Comparison of ENCODE assay signal across 26 cellular contexts in the genomic region with DNA sequence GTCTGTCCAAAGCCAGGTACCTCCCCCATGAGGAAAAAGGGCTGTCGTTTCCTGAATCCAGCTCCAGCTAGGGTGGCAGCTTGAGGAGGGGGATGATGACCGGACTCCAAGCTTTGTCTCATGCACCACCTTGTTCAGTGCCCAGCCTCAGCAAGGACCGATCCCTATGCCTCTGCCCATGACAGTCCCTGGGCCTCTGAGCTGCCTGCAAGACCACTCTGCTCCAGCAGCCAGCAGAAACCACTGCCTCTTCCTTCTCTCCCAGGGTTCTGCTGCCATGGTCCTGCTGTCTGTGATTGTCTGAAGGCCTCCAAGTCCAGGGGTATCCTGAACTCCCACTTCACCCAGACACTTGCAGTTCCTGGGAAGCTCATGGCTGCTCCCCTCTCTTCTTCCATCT. TPM values are rescaled to one million over a fixed set of nuclear protein-coding genes. Genes with fewer than 3 reads are reported as not detected.
A peak's percentile ranks its signal among the peaks of the same experiment; 100 is the strongest.
DNase-seq lines count a peak whose midpoint lies in the region; ATAC-seq, FAIRE-seq and TF ChIP-seq lines count a peak whose summit lies in the region.
"Had no signal": no experiment of that assay in that cellular context is flagged by ENCODE, and none has a peak within 500 bp of the region (broad histone marks: within the 10 kb centered on the region; RNA-seq: fewer than 3 reads in every experiment).

No MANE protein-coding gene starts in this region.

- 0 out of 2 replicates have a peak overlapping the region, but pooled peaks have one; percentile 6 for H2BK5ac ChIP-seq in H1 (ENCODE audit: low read depth, low read length)

- no peak for ATAC-seq in activated naive CD8-positive, alpha-beta T cell treated with anti-CD3 and anti-CD28 coated beads, Interleukin-2, amount 10 ng/mL, durations not matched to agents 7 days and 5 days (ENCODE audit: low read depth)
- ATAC-seq in HG02885 (IDR thresholded peaks at IDR 0.05; ENCODE audit: poor library complexity, unreplicated experiment), result no peak
- ATAC-seq: Panc1 had no signal

- H3K36me3 Mint-ChIP-seq in T-helper 1 cell treated with Interleukin-12 subunit alpha and Interleukin-12 subunit beta and Interleukin-4 antibody, amounts not matched to agents 30 μg/mL and 1 μg/mL, for 36 hours (ENCODE audit: low read depth), result no peaks in the 10 kb centered on the region
- H3K36me3 Mint-ChIP-seq in activated naive CD8-positive, alpha-beta T cell treated with anti-CD3 and anti-CD28 coated beads, Interleukin-2, amount 10 ng/mL, durations not matched to agents 7 days and 5 days, result peaks cover under 1% of the 10 kb centered on the region
- H3K36me3 Mint-ChIP-seq in activated naive CD8-positive, alpha-beta T cell treated with anti-CD3 and anti-CD28 coated beads for 36 hours, result peaks cover 2% of the 10 kb centered on the region
- H3K36me3 Mint-ChIP-seq: CD8-positive, alpha-beta memory T cell had no signal

- TF ChIP-seq POLR2A in H1 (IDR thresholded peaks at IDR 0.05; ENCODE audit: control extremely low read depth in 1 of 2, low read depth in 2 of 2, low read length in 2 of 2) (no peak), vagina (IDR thresholded peaks at IDR 0.05) (no peak)

- no peaks in the 10 kb centered on the region for H3K23me2 ChIP-seq in H1 (ENCODE audit: low read depth, low read length)

- no peak overlapping the region for H2AFZ ChIP-seq in H1 (ENCODE audit: low read length)

- no peak overlapping the region for H3K4ac ChIP-seq in H1 (replicated peaks; ENCODE audit: insufficient read length, low read depth, low read length)

- no peak for TF ChIP-seq RAD21 in H1 (IDR thresholded peaks at IDR 0.05 in 1 of 2, conservative IDR thresholded peaks at IDR 0.05 in 1 of 2; ENCODE audit: low read depth in 2 of 2, low read length in 2 of 2)

- H4K91ac ChIP-seq in H1 (replicated peaks; ENCODE audit: insufficient read length, low read length), result no peak overlapping the region

- intact Hi-C loops in vagina (cut with DNase I), result no loop called here

- no peak overlapping the region for H3K4me3 ChIP-seq in H1 (ENCODE audit: extremely low read depth in 1 of 4, insufficient read depth in 2 of 4, low read depth in 3 of 4, low read length in 4 of 4)
- no peak overlapping the region for H3K4me3 ChIP-seq in vagina
- H3K4me3 ChIP-seq: BLaER1 treated with 17β-estradiol and CSF1 and Interleukin-3, amounts not matched to agents 10 nM and 100 nM had no signal

- no peak overlapping the region for H3K18ac ChIP-seq in H1 (ENCODE audit: extremely low read depth, low read length)

- DNase-seq in T-helper 1 cell, result no peak
- DNase-seq in activated naive CD8-positive, alpha-beta T cell treated with anti-CD3 and anti-CD28 coated beads, Interleukin-2, amount 10 ng/mL, durations not matched to agents 7 days and 5 days, result no peak
- no peak for DNase-seq in activated naive CD8-positive, alpha-beta T cell treated with anti-CD3 and anti-CD28 coated beads for 36 hours
- DNase-seq in H1 (ENCODE audit: low read depth in 1 of 2, low spot score in 2 of 2), result no peak
- DNase-seq in vagina (ENCODE audit: extremely low spot score in 2 of 2), result peak; percentile 74 to 81
- no peak for DNase-seq in NCI-H1417 (lab: John Stamatoyannopoulos, UW)
- DNase-seq: ACHN; Calu3; CD8-positive, alpha-beta memory T cell; HFFc6; KBM-7; NCI-H1105; NCI-H2081; NCI-H2171; NCI-H345; NCI-H524 treated with DMSO at 0.1 percent for 48 hours; NCI-H82; SIG-M5 had no signal

- no peaks in the 10 kb centered on the region for H4K20me1 ChIP-seq in H1 (replicated peaks in 1 of 2; ENCODE audit: control insufficient read depth in 1 of 2, insufficient read depth in 2 of 2, low read length in 2 of 2)
- H4K20me1 ChIP-seq: BLaER1 treated with 17β-estradiol and CSF1 and Interleukin-3, amounts not matched to agents 10 nM and 100 nM had no signal

- H4K5ac ChIP-seq in H1 (ENCODE audit: insufficient read length, low read depth, low read length), result no peak overlapping the region

- no peak overlapping the region for H3K23ac ChIP-seq in H1 (ENCODE audit: insufficient read length)

- no peak overlapping the region for H3K9ac ChIP-seq in H1 (replicated peaks in 1 of 4; ENCODE audit: extremely low read depth in 1 of 4, low read depth in 3 of 4, low read length in 3 of 4)

- H3K36me3 ChIP-seq in H1 (ENCODE audit: control insufficient read depth in 2 of 4, insufficient read depth in 4 of 4, low read length in 3 of 4), result no peaks in the 10 kb centered on the region
- no peaks in the 10 kb centered on the region for H3K36me3 ChIP-seq in vagina
- H3K36me3 ChIP-seq: BLaER1 treated with 17β-estradiol and CSF1 and Interleukin-3, amounts not matched to agents 10 nM and 100 nM had no signal

- H3K9me3 Mint-ChIP-seq in T-helper 1 cell treated with Interleukin-12 subunit alpha and Interleukin-12 subunit beta and Interleukin-4 antibody, amounts not matched to agents 30 μg/mL and 1 μg/mL, for 36 hours, result no peaks in the 10 kb centered on the region
- H3K9me3 Mint-ChIP-seq in activated naive CD8-positive, alpha-beta T cell treated with anti-CD3 and anti-CD28 coated beads, Interleukin-2, amount 10 ng/mL, durations not matched to agents 7 days and 5 days, result peaks cover 6% of the 10 kb centered on the region
- no peaks in the 10 kb centered on the region for H3K9me3 Mint-ChIP-seq in activated naive CD8-positive, alpha-beta T cell treated with anti-CD3 and anti-CD28 coated beads for 36 hours
- H3K9me3 Mint-ChIP-seq: HFFc6 had no signal

- H2BK12ac ChIP-seq in H1 (ENCODE audit: low read depth, low read length), result no peak overlapping the region

- no peaks in the 10 kb centered on the region for H3K27me3 Mint-ChIP-seq in T-helper 1 cell treated with Interleukin-12 subunit alpha and Interleukin-12 subunit beta and Interleukin-4 antibody, amounts not matched to agents 30 μg/mL and 1 μg/mL, for 36 hours (ENCODE audit: low read depth)
- H3K27me3 Mint-ChIP-seq in activated naive CD8-positive, alpha-beta T cell treated with anti-CD3 and anti-CD28 coated beads, Interleukin-2, amount 10 ng/mL, durations not matched to agents 7 days and 5 days, result no peaks in the 10 kb centered on the region
- H3K27me3 Mint-ChIP-seq in activated naive CD8-positive, alpha-beta T cell treated with anti-CD3 and anti-CD28 coated beads for 36 hours, result no peaks in the 10 kb centered on the region

- no peak overlapping the region for H3K4me2 ChIP-seq in H1 (ENCODE audit: insufficient read depth in 1 of 2, low read depth in 2 of 2, low read length in 2 of 2)

- H3K4me1 Mint-ChIP-seq in T-helper 1 cell treated with Interleukin-12 subunit alpha and Interleukin-12 subunit beta and Interleukin-4 antibody, amounts not matched to agents 30 μg/mL and 1 μg/mL, for 36 hours (ENCODE audit: low read depth), result peaks cover 20% of the 10 kb centered on the region
- H3K4me1 Mint-ChIP-seq in activated naive CD8-positive, alpha-beta T cell treated with anti-CD3 and anti-CD28 coated beads, Interleukin-2, amount 10 ng/mL, durations not matched to agents 7 days and 5 days, result peaks cover 35% of the 10 kb centered on the region
- peaks cover 32% of the 10 kb centered on the region for H3K4me1 Mint-ChIP-seq in activated naive CD8-positive, alpha-beta T cell treated with anti-CD3 and anti-CD28 coated beads for 36 hours

- CTCF ChIA-PET in H1 (lab: Charles Lee; ENCODE audit: partially characterized antibody), result interaction anchor here (1.3 to 3.5 kb wide), 3 partner anchors 10 to 33 kb away, joined by 4 to 12 read pairs (median 5); no protein-coding TSS in a partner anchor

- H3K14ac ChIP-seq in H1 (ENCODE audit: insufficient read length), result no peak overlapping the region

- no peak overlapping the region for H4K8ac ChIP-seq in H1 (ENCODE audit: extremely low read depth, insufficient read depth, low read length)

- H2AK5ac ChIP-seq in H1 (ENCODE audit: low read depth, low read length), result no peak overlapping the region

- POLR2A ChIA-PET in activated naive CD8-positive, alpha-beta T cell treated with anti-CD3 and anti-CD28 coated beads, Interleukin-2, amount 10 ng/mL, durations not matched to agents 7 days and 5 days (lab: Charles Lee), result interaction anchor here (0.9 to 3.6 kb wide), 2 partner anchors 18 to 113 kb away, joined by 3 to 18 read pairs; no protein-coding TSS in a partner anchor
- POLR2A ChIA-PET in H1 (lab: Charles Lee; ENCODE audit: partially characterized antibody), result interaction anchor here (0.7 kb wide), 1 partner anchor 25 kb away, joined by 3 read pairs; no protein-coding TSS in a partner anchor

- TF ChIP-seq CTCF in H1 (IDR thresholded peaks at IDR 0.05; ENCODE audit: control extremely low read depth in 1 of 3, insufficient read depth in 1 of 3, low read depth in 1 of 3, low read length in 3 of 3) (no peak), vagina (IDR thresholded peaks at IDR 0.05) (no peak)

- FAIRE-seq in H1 (lab: Jason Lieb, UNC), result no peak
- FAIRE-seq: G401.6 had no signal

- H3K27ac ChIP-seq in H1 (ENCODE audit: low read depth, low read length) (no peak overlapping the region), vagina (no peak overlapping the region)
- H3K27ac ChIP-seq: 22Rv1 had no signal

- peak overlapping the region; percentile 12 for H3K27ac Mint-ChIP-seq in T-helper 1 cell treated with Interleukin-12 subunit alpha and Interleukin-12 subunit beta and Interleukin-4 antibody, amounts not matched to agents 30 μg/mL and 1 μg/mL, for 36 hours
- H3K27ac Mint-ChIP-seq in activated naive CD8-positive, alpha-beta T cell treated with anti-CD3 and anti-CD28 coated beads, Interleukin-2, amount 10 ng/mL, durations not matched to agents 7 days and 5 days, result peak overlapping the region; percentile 74
- no peak overlapping the region for H3K27ac Mint-ChIP-seq in activated naive CD8-positive, alpha-beta T cell treated with anti-CD3 and anti-CD28 coated beads for 36 hours
- H3K27ac Mint-ChIP-seq: HFFc6 had no signal

- H2BK120ac ChIP-seq in H1 (replicated peaks; ENCODE audit: low read depth, low read length), result no peak overlapping the region

- no peak overlapping the region for H2BK15ac ChIP-seq in H1 (ENCODE audit: low read length)

- H3K79me2 ChIP-seq in H1 (ENCODE audit: control insufficient read depth in 1 of 2, insufficient read depth in 2 of 2, low read length in 2 of 2), result no peaks in the 10 kb centered on the region

- H3K4me1 ChIP-seq in H1 (replicated peaks in 1 of 4; ENCODE audit: control insufficient read depth in 3 of 4, insufficient read depth in 4 of 4, low read length in 3 of 4) (no peaks in the 10 kb centered on the region; a peak in 1 of 7 replicates), vagina (no peaks in the 10 kb centered on the region)

- H3K9me3 ChIP-seq in H1 (ENCODE audit: insufficient read depth in 2 of 2, low read depth in 1 of 2, low read length in 1 of 2), result 0 out of 4 replicates have a peak, but pooled peaks cover 0 to 1% of the 10 kb centered on the region in 2 experiments
- no peaks in the 10 kb centered on the region for H3K9me3 ChIP-seq in vagina

- H3K79me1 ChIP-seq in H1 (ENCODE audit: low read depth, low read length), result no peaks in the 10 kb centered on the region

- H3K4me3 Mint-ChIP-seq in T-helper 1 cell treated with Interleukin-12 subunit alpha and Interleukin-12 subunit beta and Interleukin-4 antibody, amounts not matched to agents 30 μg/mL and 1 μg/mL, for 36 hours, result no peak overlapping the region
- no peak overlapping the region for H3K4me3 Mint-ChIP-seq in activated naive CD8-positive, alpha-beta T cell treated with anti-CD3 and anti-CD28 coated beads, Interleukin-2, amount 10 ng/mL, durations not matched to agents 7 days and 5 days
- H3K4me3 Mint-ChIP-seq in activated naive CD8-positive, alpha-beta T cell treated with anti-CD3 and anti-CD28 coated beads for 36 hours, result no peak overlapping the region
- H3K4me3 Mint-ChIP-seq: HFFc6 had no signal

- H3K27me3 ChIP-seq in H1 (replicated peaks in 1 of 4; ENCODE audit: control insufficient read depth in 3 of 4, extremely low read depth in 1 of 4, insufficient read depth in 3 of 4, low read length in 3 of 4), result no peaks in the 10 kb centered on the region
- H3K27me3 ChIP-seq in vagina, result no peaks in the 10 kb centered on the region

- no peak overlapping the region for H2BK20ac ChIP-seq in H1 (ENCODE audit: low read length)

- TF ChIP-seq EP300 in H1 (IDR thresholded peaks at IDR 0.05; ENCODE audit: borderline replicate concordance in 1 of 2, low read depth in 2 of 2, low read length in 2 of 2), result no peak

- H3K56ac ChIP-seq in H1 (replicated peaks; ENCODE audit: insufficient read length, low read depth, low read length), result no peak overlapping the region

- 94% methylated on average over 3 of the region's 3 CpGs; no CpG with 5 or more reads in 1 of the 2 experiments for WGBS in H1 (ENCODE audit: extremely low coverage in 1 of 2, insufficient coverage in 1 of 2, insufficient read length in 1 of 2, insufficient replicate concordance in 2 of 2, low coverage in 1 of 2, low lambda C conversion rate in 2 of 2, missing lambda C conversion rate in 1 of 2), 2 experiments

RNA-seq across cellular contexts. Expression of gene GDF10, which starts 21.3 kb away (rescaled TPM):
- total RNA-seq in activated naive CD8-positive, alpha-beta T cell treated with anti-CD3 and anti-CD28 coated beads, Interleukin-2, amount 10 ng/mL, durations not matched to agents 7 days and 5 days, result under 1 TPM; 0.11 TPM
- 1 to 10 TPM; 4.1 TPM for total RNA-seq in activated naive CD8-positive, alpha-beta T cell treated with anti-CD3 and anti-CD28 coated beads for 36 hours
- 0.19 and 0.25 TPM in 2 replicates for total RNA-seq in H1 (2021; fragmentation: NEBNext Ultra II Directional; extraction: Animal tissue kit (Norgen Biotek cat#: 25700))
- 0.27 and 0.32 TPM in 2 replicates for polyA plus RNA-seq in H1 (2011; rRNA removed)
- polyA plus RNA-seq in H1 (2011; cell fraction: cytosol; rRNA removed), result 0.08 TPM
- 0.21 TPM for polyA plus RNA-seq in H1 (2011; cell fraction: nucleus; rRNA removed)
- 0.14 to 0.24 TPM (median 0.20 TPM) in 4 replicates for polyA plus RNA-seq in H1 (2012, experiment 1 of 2)
- 0.26 TPM for polyA plus RNA-seq in H1 (2012, experiment 2 of 2)
- polyA plus RNA-seq in H1 (2013, experiment 1 of 2), result 0.28 TPM
- 0.24 TPM for polyA plus RNA-seq in H1 (2013, experiment 2 of 2)
- 0.10 TPM in 1 of 2 replicates, not detected in the other for polyA minus RNA-seq in H1 (2011; rRNA and poly(A)+ RNA removed)
- polyA minus RNA-seq in H1 (2011; cell fraction: cytosol; rRNA and poly(A)+ RNA removed), result not detected
- not detected for polyA minus RNA-seq in H1 (2011; cell fraction: nucleus; rRNA and poly(A)+ RNA removed)
- 1.7 TPM for total RNA-seq in vagina
- total RNA-seq: Calu3, H4, HFFc6 had no signal

RNA-seq across cellular contexts. Expression of gene GDF2, which starts 43.5 kb away (rescaled TPM):
- not detected for total RNA-seq in activated naive CD8-positive, alpha-beta T cell treated with anti-CD3 and anti-CD28 coated beads, Interleukin-2, amount 10 ng/mL, durations not matched to agents 7 days and 5 days
- not detected for total RNA-seq in activated naive CD8-positive, alpha-beta T cell treated with anti-CD3 and anti-CD28 coated beads for 36 hours
- not detected in 2 replicates for total RNA-seq in H1 (2021; fragmentation: NEBNext Ultra II Directional; extraction: Animal tissue kit (Norgen Biotek cat#: 25700))
- not detected in 2 replicates for polyA plus RNA-seq in H1 (2011; rRNA removed)
- not detected for polyA plus RNA-seq in H1 (2011; cell fraction: cytosol; rRNA removed)
- not detected for polyA plus RNA-seq in H1 (2011; cell fraction: nucleus; rRNA removed)
- not detected in 4 replicates for polyA plus RNA-seq in H1 (2012, experiment 1 of 2)
- not detected for polyA plus RNA-seq in H1 (2012, experiment 2 of 2)
- not detected for polyA plus RNA-seq in H1 (2013, experiment 1 of 2)
- not detected for polyA plus RNA-seq in H1 (2013, experiment 2 of 2)
- polyA minus RNA-seq in H1 (2011; rRNA and poly(A)+ RNA removed), result not detected in 2 replicates
- polyA minus RNA-seq in H1 (2011; cell fraction: cytosol; rRNA and poly(A)+ RNA removed), result not detected
- polyA minus RNA-seq in H1 (2011; cell fraction: nucleus; rRNA and poly(A)+ RNA removed), result not detected
- not detected for total RNA-seq in vagina
- total RNA-seq: Calu3; CD8-positive, alpha-beta memory T cell; Daoy; H4; HFFc6 had no signal
- polyA plus RNA-seq: CD8-positive, alpha-beta memory T cell had no signal

Comparison
In these comparisons a context has a peak if more than half of its experiments do, and no peak if none do; other contexts are left out.
1. DNase-seq: peak in vagina (2 of 2); none in T-helper 1 cell (0 of 5), activated naive CD8-positive, alpha-beta T cell treated with anti-CD3 and anti-CD28 coated beads, Interleukin-2, amount 10 ng/mL, durations not matched to agents 7 days and 5 days (single experiment), activated naive CD8-positive, alpha-beta T cell treated with anti-CD3 and anti-CD28 coated beads for 36 hours (single experiment), H1 (0 of 2) and NCI-H1417 (0 of 3).